Comparison of ENCODE assay signal across 9 cellular contexts in genomic region chr18:62521588-62521987, GRCh38. TPM values are rescaled to one million over a fixed set of nuclear protein-coding genes. Genes with fewer than 3 reads are reported as not detected.
DNase-seq lines count a peak whose midpoint lies in the region; ATAC-seq and TF ChIP-seq lines count a peak whose summit lies in the region.
"Had no signal": no experiment of that assay in that cellular context is flagged by ENCODE, and none has a peak within 500 bp of the region (broad histone marks: within the 10 kb centered on the region; RNA-seq: fewer than 3 reads in every experiment).

No MANE protein-coding gene starts in this region.

- H3K9me3 ChIP-seq in thymus (ENCODE audit: control insufficient read depth): no peaks in the 10 kb centered on the region

- peaks cover 19% of the 10 kb centered on the region for H3K4me1 ChIP-seq in thymus (ENCODE audit: control insufficient read depth, insufficient read depth, low read length)

- no peak for TF ChIP-seq CTCF in activated CD8-positive, alpha-beta T cell treated with anti-CD3 and anti-CD28 coated beads for 36 hours (IDR thresholded peaks at IDR 0.05)

- WGBS in thymus: 5% methylated on average over 2 of the region's 2 CpGs

- H3K27me3 ChIP-seq in thymus (ENCODE audit: control insufficient read depth, insufficient read depth): no peaks in the 10 kb centered on the region

- H3K27me3 Mint-ChIP-seq in activated T-cell treated with anti-CD3 and anti-CD28 coated beads, Interleukin-2, amount 50 U/mL, for 72 hours (ENCODE audit: low read depth): no peaks in the 10 kb centered on the region
- H3K27me3 Mint-ChIP-seq in activated CD8-positive, alpha-beta T cell treated with anti-CD3 and anti-CD28 coated beads for 36 hours: no peaks in the 10 kb centered on the region

- H3K36me3 ChIP-seq in thymus (ENCODE audit: control insufficient read depth, insufficient read depth): no peaks in the 10 kb centered on the region

- H3K27ac Mint-ChIP-seq in activated T-cell treated with anti-CD3 and anti-CD28 coated beads, Interleukin-2, amount 50 U/mL, for 72 hours: peak overlapping the region; percentile 82
- peak overlapping the region; percentile 89 for H3K27ac Mint-ChIP-seq in activated CD8-positive, alpha-beta T cell treated with anti-CD3 and anti-CD28 coated beads for 36 hours

- H3K4me3 ChIP-seq in thymus (ENCODE audit: low read length): peak overlapping the region; percentile 80

- no peak for DNase-seq in activated T-cell treated with anti-CD3 and anti-CD28 coated beads, Interleukin-2, amount 50 U/mL, for 72 hours
- no peak for DNase-seq in activated T-cell treated with anti-CD3 and anti-CD28 coated beads, Interleukin-2, amount 50 U/mL, for 1 hour
- DNase-seq in activated CD8-positive, alpha-beta T cell treated with anti-CD3 and anti-CD28 coated beads for 36 hours: no peak
- peak; percentile 51 for DNase-seq in iris pigment epithelial cell (ENCODE audit: low read depth)
- no peak for DNase-seq in NCI-H345 treated with DMSO at 0.1 percent for 48 hours (lab: John Stamatoyannopoulos, UW; ENCODE audit: unreplicated experiment)
- DNase-seq in NCI-H524 treated with DMSO at 0.1 percent for 48 hours (lab: John Stamatoyannopoulos, UW): no peak
- DNase-seq: GDM1 had no signal

- intact Hi-C loops in activated CD8-positive, alpha-beta T cell treated with anti-CD3 and anti-CD28 coated beads for 36 hours (cut with micrococcal nuclease): loop anchor here (10.0 kb wide), 1 partner anchor 327 kb away; no protein-coding TSS in a partner anchor

- peak overlapping the region; percentile 85 to 90 for H3K4me3 Mint-ChIP-seq in activated T-cell treated with anti-CD3 and anti-CD28 coated beads, Interleukin-2, amount 50 U/mL, for 72 hours
- peak overlapping the region; percentile 84 for H3K4me3 Mint-ChIP-seq in activated CD8-positive, alpha-beta T cell treated with anti-CD3 and anti-CD28 coated beads for 36 hours

- CTCF ChIA-PET in activated CD8-positive, alpha-beta T cell treated with anti-CD3 and anti-CD28 coated beads for 36 hours (lab: Charles Lee): interaction anchor here (0.7 to 3.7 kb wide), 8 partner anchors 9 to 100 kb away, joined by 3 to 16 read pairs (median 4); no protein-coding TSS in a partner anchor

- peaks cover 10 to 11% of the 10 kb centered on the region in 2 donors for H3K36me3 Mint-ChIP-seq in activated T-cell treated with anti-CD3 and anti-CD28 coated beads, Interleukin-2, amount 50 U/mL, for 72 hours (ENCODE audit: insufficient read depth in 2 of 2)
- peaks cover 16% of the 10 kb centered on the region for H3K36me3 Mint-ChIP-seq in activated CD8-positive, alpha-beta T cell treated with anti-CD3 and anti-CD28 coated beads for 36 hours (ENCODE audit: low read depth)

- H3K4me1 Mint-ChIP-seq in activated T-cell treated with anti-CD3 and anti-CD28 coated beads, Interleukin-2, amount 50 U/mL, for 72 hours (ENCODE audit: low read depth): peaks cover 19% of the 10 kb centered on the region
- H3K4me1 Mint-ChIP-seq in activated CD8-positive, alpha-beta T cell treated with anti-CD3 and anti-CD28 coated beads for 36 hours (ENCODE audit: low read depth): peaks cover 15% of the 10 kb centered on the region

- H3K9me3 Mint-ChIP-seq in activated T-cell treated with anti-CD3 and anti-CD28 coated beads, Interleukin-2, amount 50 U/mL, for 72 hours: no peaks in the 10 kb centered on the region
- no peaks in the 10 kb centered on the region for H3K9me3 Mint-ChIP-seq in activated CD8-positive, alpha-beta T cell treated with anti-CD3 and anti-CD28 coated beads for 36 hours

- ATAC-seq in activated T-cell treated with anti-CD3 and anti-CD28 coated beads, Interleukin-2, amount 50 U/mL, for 72 hours (replicated peaks in 1 of 2): no peak
- ATAC-seq in activated CD8-positive, alpha-beta T cell treated with anti-CD3 and anti-CD28 coated beads for 36 hours: no peak
- ATAC-seq in HG02970 (IDR thresholded peaks at IDR 0.05; ENCODE audit: low FRiP score, unreplicated experiment): no peak

- POLR2A ChIA-PET in activated CD8-positive, alpha-beta T cell treated with anti-CD3 and anti-CD28 coated beads for 36 hours (lab: Charles Lee): interaction anchor here (0.8 to 6.9 kb wide), 5 partner anchors 9 to 118 kb away, joined by 3 to 44 read pairs (median 4); no protein-coding TSS in a partner anchor

- no peak overlapping the region for H3K27ac ChIP-seq in thymus (ENCODE audit: low read depth)

RNA-seq across cellular contexts. Expression of gene ZCCHC2, which starts 1.2 kb away (rescaled TPM):
- 10 to 100 TPM; 38.7 to 42.6 TPM for total RNA-seq in activated T-cell treated with anti-CD3 and anti-CD28 coated beads, Interleukin-2, amount 50 U/mL, for 72 hours
- total RNA-seq in activated CD8-positive, alpha-beta T cell treated with anti-CD3 and anti-CD28 coated beads for 36 hours: 10 to 100 TPM; 31.7 to 33.4 TPM
- polyA plus RNA-seq in thymus: 10.7 TPM
